Comparison of ENCODE assay signal across 25 cellular contexts in the genomic region with DNA sequence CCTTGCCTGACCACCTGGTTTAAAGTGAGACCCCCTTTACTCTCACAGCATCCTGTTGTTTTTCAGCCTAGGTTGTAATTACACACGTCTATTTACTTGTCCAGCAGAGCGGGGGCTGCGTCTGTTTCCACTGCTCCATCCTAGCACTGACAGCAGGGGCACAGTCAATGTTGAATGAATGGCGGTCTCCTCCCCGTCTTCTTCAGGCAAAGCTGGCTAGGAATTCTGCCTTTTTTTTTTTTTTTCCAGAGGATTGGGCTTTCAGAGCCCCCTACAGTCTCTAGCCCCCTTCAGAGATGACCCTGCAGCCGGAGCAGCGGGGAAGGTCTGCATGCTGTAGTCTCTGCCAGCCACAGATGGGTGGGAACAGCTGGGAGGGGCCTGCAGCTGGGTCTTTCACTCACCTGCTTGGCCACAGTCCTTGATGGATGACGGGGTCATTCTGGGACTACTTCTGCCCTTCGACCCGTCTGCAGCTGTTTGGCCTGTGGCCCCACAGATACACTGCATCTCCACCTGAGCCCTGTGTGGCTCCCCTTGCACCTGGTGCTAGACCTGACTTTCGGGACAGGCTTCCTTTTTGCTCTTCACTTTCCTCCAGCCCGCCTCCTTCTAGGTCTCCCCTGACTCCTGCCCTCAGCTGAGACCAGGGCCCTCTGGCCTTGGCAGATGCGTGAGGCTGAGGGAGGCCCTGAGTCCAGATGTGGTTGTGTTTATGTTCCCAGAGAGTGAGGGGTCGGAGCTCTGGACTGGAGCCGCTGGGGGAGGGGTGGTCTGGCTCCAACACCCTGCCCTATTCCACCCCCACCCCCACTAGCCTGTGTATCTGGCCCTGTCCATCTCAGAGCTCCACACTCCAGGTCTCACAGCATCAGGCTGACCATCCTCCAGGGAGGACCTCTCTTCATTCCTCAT. TPM values are rescaled to one million over a fixed set of nuclear protein-coding genes. Genes with fewer than 3 reads are reported as not detected.
DNase-seq lines count a peak whose midpoint lies in the region; ATAC-seq and TF ChIP-seq lines count a peak whose summit lies in the region.
"Had no signal": no experiment of that assay in that cellular context is flagged by ENCODE, and none has a peak within 500 bp of the region (broad histone marks: within the 10 kb centered on the region; RNA-seq: fewer than 3 reads in every experiment).

No MANE protein-coding gene starts in this region.

- no peak overlapping the region for H2AFZ ChIP-seq in PC-9

- 69 to 78% (median 72%) methylated on average over 14 to 15 of the region's 15 CpGs for WGBS in psoas muscle, 3 donors

- H3K4me3 ChIP-seq in PC-9 (no peak overlapping the region), psoas muscle (no peak overlapping the region)
- H3K4me3 ChIP-seq: dorsolateral prefrontal cortex, SK-N-MC, upper lobe of right lung had no signal

- H3K79me2 ChIP-seq in PC-9 (ENCODE audit: low read depth) = peaks cover 22% of the 10 kb centered on the region

- POLR2A ChIA-PET in PC-9 (lab: Charles Lee; ENCODE audit: unreplicated experiment) (no interaction called here), HEK293T (lab: Yijun Ruan, JAX) (interaction anchor here (0.8 to 1.2 kb wide), 2 partner anchors 9 to 21 kb away, joined by 3 to 5 read pairs; no protein-coding TSS in a partner anchor)

- ATAC-seq in esophagus mucosa (peak; percentile 0), psoas muscle (peak in 2 of 4 donors; percentile 15 to 27), GM19351 (IDR thresholded peaks at IDR 0.05; ENCODE audit: unreplicated experiment) (no peak)
- ATAC-seq: naive thymus-derived CD8-positive, alpha-beta T cell; stimulated activated memory B cell treated with anti-CD40 and anti-IgM and Interleukin-4, amounts not matched to agents 10 μg/mL and 1 μg/mL and 100 μg/mL, for 72 hours; upper lobe of right lung had no signal

- H3K4me1 ChIP-seq in PC-9 (replicated peaks; ENCODE audit: insufficient read depth) (peaks cover 11% of the 10 kb centered on the region), psoas muscle (peaks cover 4% of the 10 kb centered on the region)

- no peaks in the 10 kb centered on the region for H4K20me1 ChIP-seq in PC-9 (ENCODE audit: insufficient read depth)

- no peaks in the 10 kb centered on the region for H3K27me3 ChIP-seq in PC-9 (ENCODE audit: insufficient read depth, low read depth)
- peaks cover 0 to 31% (median 0%) of the 10 kb centered on the region in 3 donors for H3K27me3 ChIP-seq in psoas muscle (ENCODE audit: insufficient read depth in 3 of 3, low read length in 2 of 3)

- H3K27ac ChIP-seq in PC-9 (no peak overlapping the region), psoas muscle (peak overlapping the region; percentile 9)
- H3K27ac ChIP-seq: dorsolateral prefrontal cortex, SK-N-MC, upper lobe of right lung had no signal

- H3F3A ChIP-seq in PC-9 (ENCODE audit: insufficient read depth, low read depth) = peaks cover 3% of the 10 kb centered on the region; the same call in 1 of the 2 replicates

- intact Hi-C loops in PC-9 (cut with micrococcal nuclease; ENCODE audit: unreplicated experiment) = no loop called here
- intact Hi-C loops in psoas muscle (cut with DNase I) = no loop called here

- H3K9me2 ChIP-seq in PC-9 (ENCODE audit: insufficient read depth) = no peaks in the 10 kb centered on the region

- CTCF ChIA-PET in PC-9 (lab: Charles Lee) (interaction anchor here (0.5 to 0.6 kb wide), 2 partner anchors 153 to 157 kb away, joined by 8 to 15 read pairs; no protein-coding TSS in a partner anchor), HEK293T (lab: Yijun Ruan, JAX) (interaction anchor here (0.7 kb wide), 1 partner anchor 133 kb away, joined by 3 read pairs; no protein-coding TSS in a partner anchor)

- DNase-seq in ELF-1 (ENCODE audit: low read depth, low spot score) (peak; percentile 51), PC-9 (no peak), psoas muscle (peak in 1 of 2 donors; percentile 33), NCI-H2171 (lab: John Stamatoyannopoulos, UW) (no peak), HEK293T (ENCODE audit: extremely low spot score) (no peak)
- no peak for DNase-seq in activated naive CD4-positive, alpha-beta T cell (lab: John Stamatoyannopoulos, UW)
- DNase-seq: activated CD4-positive, alpha-beta memory T cell treated with anti-CD3 and anti-CD28 coated beads, Interleukin-2, amount 10 ng/mL, durations not matched to agents 7 days and 5 days; activated CD4-positive, alpha-beta T cell treated with anti-CD3 and anti-CD28 coated beads for 1 hour; activated CD8-positive, alpha-beta memory T cell treated with anti-CD3 and anti-CD28 coated beads, Interleukin-2, amount 50 U/mL, for 48 hours; NCI-H1048; NCI-H1694 treated with DMSO at 0.1 percent for 48 hours; NCI-H2171 treated with DMSO at 0.1 percent for 48 hours; NCI-H524 treated with DMSO at 0.1 percent for 48 hours; stimulated activated CD4-positive, alpha-beta T cell treated with anti-CD3 and anti-CD28 coated beads, Interleukin-4, amount 100 ng/mL, for 4 hours had no signal

- H3K9me3 ChIP-seq in PC-9 (ENCODE audit: insufficient read depth, low read depth) (no peaks in the 10 kb centered on the region), psoas muscle (no peaks in the 10 kb centered on the region)
- H3K9me3 ChIP-seq: upper lobe of right lung had no signal

- 0 out of 2 replicates have a peak overlapping the region, but pooled peaks have one; percentile 21 for H3K4me2 ChIP-seq in PC-9

- no TSS peak for BruUV-seq in PC-9 (replicated peaks; lab: Mats Ljungman, UMichigan)

- H3K36me3 ChIP-seq in PC-9 (ENCODE audit: low read depth) (no peaks in the 10 kb centered on the region), psoas muscle (ENCODE audit: insufficient read depth in 1 of 2, low read depth in 1 of 2) (peaks cover 0 to 23% of the 10 kb centered on the region in 2 donors)
- H3K36me3 ChIP-seq: upper lobe of right lung had no signal

- TF ChIP-seq CTCF in PC-9 (conservative IDR thresholded peaks at IDR 0.05) (0 out of 2 replicates have a peak, but pooled peaks have one; percentile 20), psoas muscle (IDR thresholded peaks at IDR 0.05) (no peak)

TF ChIP-seq in HEK293T, 16 proteins besides CTCF, POLR2A, EP300 and RAD21:
- TF ChIP-seq NFRKB (IDR thresholded peaks at IDR 0.05) = no peak
TF ChIP-seq in HEK293T: peak in this region for 0.

RNA-seq across cellular contexts. Expression of gene PITX1, which starts 8.0 kb away (rescaled TPM):
- 27.8 and 38.9 TPM in 2 replicates for total RNA-seq in PC-9 (2021)
- total RNA-seq in esophagus mucosa = 689 TPM
- total RNA-seq in psoas muscle = 10 to 100 TPM; 35.8 to 84.0 (median 58.9) TPM
- 100 to 1,000 TPM in 1 of 3 donors, 10 to 100 TPM in 2; 13.6 to 103 (median 38.7) TPM for polyA plus RNA-seq in psoas muscle
- total RNA-seq: glomerular endothelial cell; naive thymus-derived CD8-positive, alpha-beta T cell; RPMI7951; upper lobe of right lung had no signal
- polyA plus RNA-seq: naive thymus-derived CD8-positive, alpha-beta T cell had no signal

RNA-seq across cellular contexts. Expression of gene CATSPER3, which starts 58.3 kb away (rescaled TPM):
- 0.57 and 0.68 TPM in 2 replicates for total RNA-seq in PC-9 (2021)
- 0.40 TPM for total RNA-seq in esophagus mucosa
- 1 to 10 TPM in 3 of 4 donors, under 1 TPM in 1; 0.79 to 1.8 (median 1.2) TPM for total RNA-seq in psoas muscle
- polyA plus RNA-seq in psoas muscle = 1 to 10 TPM in 2 of 3 donors, under 1 TPM in 1; 0.73 to 1.8 (median 1.8) TPM
- total RNA-seq: G401, glomerular endothelial cell, osteocyte, RPMI7951 had no signal
